Comparison of ENCODE assay signal across 1 cellular context in genomic region chr20:20052074-20052970, GRCh38.
TF ChIP-seq lines count a peak whose summit lies in the region.

CFAP61 (plus strand) TSS chr20:20052532; CDS start chr20:20056654, 4,122 bp downstream.
CRNKL1 (minus strand) TSS chr20:20052466; CDS start chr20:20052342, 124 bp downstream.

TF ChIP-seq in GM12878, 131 proteins besides CTCF, POLR2A, EP300 and RAD21 (continued from another document and continues in another):
- no peak for TF ChIP-seq ZBTB4 (CRISPR knock-in tag; IDR thresholded peaks at IDR 0.05)
- no peak for TF ChIP-seq ZBTB33 (IDR thresholded peaks at IDR 0.05)
- no peak for TF ChIP-seq BRCA1 (IDR thresholded peaks at IDR 0.05; ENCODE audit: low read depth, low read length)
- TF ChIP-seq MYB (IDR thresholded peaks at IDR 0.05; ENCODE audit: borderline replicate concordance, low read depth, low read length), result no peak
- no peak for TF ChIP-seq ZZZ3 (IDR thresholded peaks at IDR 0.05; ENCODE audit: control insufficient read depth, insufficient read length, low read depth)
- peak; percentile 36; the same call in 1 of the 2 replicates for TF ChIP-seq ASH2L (IDR thresholded peaks at IDR 0.05; ENCODE audit: borderline replicate concordance, low read depth)
- peak; percentile 90 for TF ChIP-seq YY1 (IDR thresholded peaks at IDR 0.05; ENCODE audit: low read depth, low read length)
- no peak for TF ChIP-seq ZSCAN29 (IDR thresholded peaks at IDR 0.05)
- TF ChIP-seq ZNF207 (IDR thresholded peaks at IDR 0.05; ENCODE audit: borderline replicate concordance), result peak; percentile 49; the same call in 1 of the 2 replicates
- TF ChIP-seq NR2C2 (IDR thresholded peaks at IDR 0.05; ENCODE audit: borderline replicate concordance, control insufficient read depth, insufficient read length, low read depth), result peak; percentile 91
- TF ChIP-seq CEBPB (IDR thresholded peaks at IDR 0.05; ENCODE audit: borderline replicate concordance in 1 of 2, low read depth in 2 of 2, low read length in 2 of 2), result no peak
- TF ChIP-seq RFX5 (IDR thresholded peaks at IDR 0.05; ENCODE audit: low read depth, low read length), result no peak
- TF ChIP-seq SUPT20H (IDR thresholded peaks at IDR 0.05; ENCODE audit: borderline replicate concordance, control insufficient read depth, low read depth, low read length), result no peak
- TF ChIP-seq ZNF384 (IDR thresholded peaks at IDR 0.05; ENCODE audit: borderline replicate concordance, low read depth, low read length), result no peak
- peak; percentile 100 for TF ChIP-seq NKRF (conservative IDR thresholded peaks at IDR 0.05)
- TF ChIP-seq CHD2 (IDR thresholded peaks at IDR 0.05; ENCODE audit: borderline replicate concordance, low read depth, low read length), result peak; percentile 71; the same call in 1 of the 2 replicates
- no peak for TF ChIP-seq ZNF622 (IDR thresholded peaks at IDR 0.05)
- no peak for TF ChIP-seq BCL11A (IDR thresholded peaks at IDR 0.05; ENCODE audit: low read depth, low read length)
- peak in 1 of 2 experiments; percentile 55; a peak in 1 of 4 replicates for TF ChIP-seq ETV6 (conservative IDR thresholded peaks at IDR 0.05 in 1 of 2, IDR thresholded peaks at IDR 0.05 in 1 of 2; ENCODE audit: borderline replicate concordance in 1 of 2, low read depth in 1 of 2)
- 0 out of 2 replicates have a peak, but pooled peaks have one; percentile 27 for TF ChIP-seq WRNIP1 (IDR thresholded peaks at IDR 0.05; ENCODE audit: borderline replicate concordance, low read depth, low read length)
- peak; percentile 95 for TF ChIP-seq GABPA (IDR thresholded peaks at IDR 0.05; ENCODE audit: low read depth)
- TF ChIP-seq NFIC (IDR thresholded peaks at IDR 0.05; ENCODE audit: low read depth, low read length), result no peak
- TF ChIP-seq CREB1 (IDR thresholded peaks at IDR 0.05; ENCODE audit: low read depth), result peak; percentile 89
- peak; percentile 53; the same call in 1 of the 2 replicates for TF ChIP-seq LARP7 (IDR thresholded peaks at IDR 0.05)
- no peak for TF ChIP-seq MTA3 (IDR thresholded peaks at IDR 0.05; ENCODE audit: borderline replicate concordance, low read length)
- no peak for TF ChIP-seq CHD1 (IDR thresholded peaks at IDR 0.05; ENCODE audit: low read depth, low read length)
- TF ChIP-seq ZBED1 (IDR thresholded peaks at IDR 0.05; ENCODE audit: borderline replicate concordance), result no peak
- peak; percentile 73 for TF ChIP-seq SIX5 (IDR thresholded peaks at IDR 0.05; ENCODE audit: low read depth, low read length, severe bottlenecking)
- no peak for TF ChIP-seq RELA (IDR thresholded peaks at IDR 0.05; ENCODE audit: borderline replicate concordance, partially characterized antibody)
- no peak for TF ChIP-seq CBX3 (IDR thresholded peaks at IDR 0.05; ENCODE audit: borderline replicate concordance, low read depth)
- TF ChIP-seq KAT2A (conservative IDR thresholded peaks at IDR 0.05; ENCODE audit: control insufficient read depth, low read depth, low read length), result no peak
- peak; percentile 51; the same call in 1 of the 2 replicates for TF ChIP-seq SREBF1 (IDR thresholded peaks at IDR 0.05; ENCODE audit: low read length)
- peak in 1 of 2 experiments; percentile 40; a peak in 1 of 4 replicates for TF ChIP-seq SRF (IDR thresholded peaks at IDR 0.05; ENCODE audit: low read depth in 2 of 2, low read length in 2 of 2)
- TF ChIP-seq PML (IDR thresholded peaks at IDR 0.05; ENCODE audit: low read length), result no peak
- TF ChIP-seq HDGF (IDR thresholded peaks at IDR 0.05), result peak; percentile 91
- peak; percentile 92 for TF ChIP-seq MAX (IDR thresholded peaks at IDR 0.05; ENCODE audit: low read depth, low read length)
- TF ChIP-seq CBX5 (IDR thresholded peaks at IDR 0.05; ENCODE audit: low read depth), result no peak
- no peak for TF ChIP-seq SPI1 (IDR thresholded peaks at IDR 0.05; ENCODE audit: borderline replicate concordance, insufficient read depth, low read depth, low read length)
- TF ChIP-seq TBL1XR1 (IDR thresholded peaks at IDR 0.05; ENCODE audit: low read depth, low read length), result 0 out of 2 replicates have a peak, but pooled peaks have one; percentile 39
- TF ChIP-seq STAT1 (conservative IDR thresholded peaks at IDR 0.05), result no peak
- peak; percentile 68; the same call in 1 of the 2 replicates for TF ChIP-seq CREM (IDR thresholded peaks at IDR 0.05; ENCODE audit: low read depth)
- TF ChIP-seq PRDM15 (CRISPR knock-in tag; IDR thresholded peaks at IDR 0.05), result no peak
- TF ChIP-seq NFYA (IDR thresholded peaks at IDR 0.05; ENCODE audit: borderline replicate concordance, low read depth, low read length), result no peak
- TF ChIP-seq EGR1 (IDR thresholded peaks at IDR 0.05; ENCODE audit: borderline replicate concordance in 1 of 2, low read depth in 2 of 2, low read length in 2 of 2), result peak; percentile 25 to 77
- TF ChIP-seq TAF1 (IDR thresholded peaks at IDR 0.05; ENCODE audit: borderline replicate concordance, low read depth, low read length), result peak; percentile 53; the same call in 1 of the 2 replicates
- no peak for TF ChIP-seq CEBPZ (IDR thresholded peaks at IDR 0.05; ENCODE audit: low read depth, low read length)
- no peak for TF ChIP-seq USF2 (IDR thresholded peaks at IDR 0.05; ENCODE audit: borderline replicate concordance, low read depth, low read length)
